In genomic region chr9:17609312-17610005, GRCh38 we compare ENCODE assay signal across 25 cellular contexts. TPM values are rescaled to one million over a fixed set of nuclear protein-coding genes. Genes with fewer than 3 reads are reported as not detected.
DNase-seq lines count a peak whose midpoint lies in the region; ATAC-seq and TF ChIP-seq lines count a peak whose summit lies in the region.
"Had no signal": no experiment of that assay in that cellular context is flagged by ENCODE, and none has a peak within 500 bp of the region (broad histone marks: within the 10 kb centered on the region; RNA-seq: fewer than 3 reads in every experiment).

No MANE protein-coding gene starts in this region.

- ATAC-seq in HG03439 (IDR thresholded peaks at IDR 0.05; ENCODE audit: unreplicated experiment), result no peak
- no peak for ATAC-seq in GM21786 (IDR thresholded peaks at IDR 0.05; ENCODE audit: unreplicated experiment)
- ATAC-seq: HepG2, T-cell had no signal

- DNase-seq in DMS 273 (lab: John Stamatoyannopoulos, UW; ENCODE audit: unreplicated experiment), result peak; percentile 85
- peak; percentile 81 for DNase-seq in NCI-H69 (lab: John Stamatoyannopoulos, UW)
- DNase-seq in neural progenitor cell (ENCODE audit: low spot score), result no peak
- DNase-seq in RWPE1 (ENCODE audit: low spot score), result no peak
- DNase-seq: CD4-positive, CD25-positive, alpha-beta regulatory T cell; DMS79; EL; GF-D8; Karpas-422; NCI-H1092 treated with DMSO at 0.1 percent for 48 hours; NCI-H1436; NCI-H1930; NCI-H2107; NCI-H748 treated with DMSO at 0.1 percent for 48 hours; PC-9; Right ventricle myocardium superior; T-cell had no signal

- CTCF ChIA-PET in HEK293 (lab: Yijun Ruan, JAX) (interaction anchor here (0.8 kb wide), 1 partner anchor 1855 kb away, joined by 3 read pairs; no protein-coding TSS in a partner anchor), RWPE1 (lab: Yijun Ruan, JAX) (interaction anchor here (0.7 kb wide), 2 partner anchors 180 to 1782 kb away, joined by 3 to 5 read pairs; no protein-coding TSS in a partner anchor)

- H3K9me3 Mint-ChIP-seq in neural progenitor cell, result no peaks in the 10 kb centered on the region

- POLR2A ChIA-PET in HEK293 (lab: Yijun Ruan, JAX) (no interaction called here), RWPE1 (lab: Yijun Ruan, JAX; ENCODE audit: low non-redundant PET) (no interaction called here)

- peaks cover 2% of the 10 kb centered on the region for H3K4me1 Mint-ChIP-seq in neural progenitor cell
- H3K4me1 Mint-ChIP-seq: CD4-positive, CD25-positive, alpha-beta regulatory T cell; T-cell had no signal

- H3K4me3 ChIP-seq in HEK293 (ENCODE audit: low read depth, low read length), result no peak overlapping the region
- H3K4me3 ChIP-seq in neural progenitor cell, result no peak overlapping the region
- H3K4me3 ChIP-seq: BLaER1, PC-9, SJSA1 had no signal

- no peak overlapping the region for H3K4me2 ChIP-seq in neural progenitor cell
- H3K4me2 ChIP-seq: BLaER1, PC-9 had no signal

- H3K27ac Mint-ChIP-seq in neural progenitor cell, result no peak overlapping the region
- H3K27ac Mint-ChIP-seq: CD4-positive, CD25-positive, alpha-beta regulatory T cell; T-cell had no signal

- H3K79me2 ChIP-seq in neural progenitor cell (ENCODE audit: low read depth), result no peaks in the 10 kb centered on the region

- H3K9me3 ChIP-seq in HEK293 (ENCODE audit: control insufficient read depth, insufficient read depth, low read depth, low read length) (no peaks in the 10 kb centered on the region), neural progenitor cell (ENCODE audit: low read depth) (no peaks in the 10 kb centered on the region)
- H3K9me3 ChIP-seq: BLaER1, SJSA1 had no signal

- no peaks in the 10 kb centered on the region for H3F3A ChIP-seq in neural progenitor cell (ENCODE audit: low read depth)

- peaks cover 6% of the 10 kb centered on the region for H3K4me1 ChIP-seq in HEK293 (ENCODE audit: control insufficient read depth, insufficient read depth, low read length)
- peaks cover 13% of the 10 kb centered on the region for H3K4me1 ChIP-seq in neural progenitor cell
- H3K4me1 ChIP-seq: BLaER1 had no signal

- H2AFZ ChIP-seq in neural progenitor cell (replicated peaks), result peak overlapping the region; percentile 66
- H2AFZ ChIP-seq: PC-9 had no signal

- H3K36me3 ChIP-seq in HEK293 (ENCODE audit: control insufficient read depth in 2 of 2, insufficient read depth in 1 of 2, low read length in 2 of 2), result no peaks in the 10 kb centered on the region
- no peaks in the 10 kb centered on the region for H3K36me3 ChIP-seq in neural progenitor cell
- H3K36me3 ChIP-seq: BLaER1, SJSA1 had no signal

- no peak overlapping the region for H3K9ac ChIP-seq in neural progenitor cell
- H3K9ac ChIP-seq: BLaER1 had no signal

- no peaks in the 10 kb centered on the region for H3K27me3 ChIP-seq in neural progenitor cell
- H3K27me3 ChIP-seq: BLaER1, SJSA1 had no signal

- H3K27ac ChIP-seq in HEK293 (ENCODE audit: extremely low read depth, low read depth, low read length) (no peak overlapping the region), neural progenitor cell (no peak overlapping the region), RWPE1 (no peak overlapping the region)
- H3K27ac ChIP-seq: BLaER1, PC-9, SJSA1 had no signal

- H3K4me3 Mint-ChIP-seq in neural progenitor cell, result no peak overlapping the region
- H3K4me3 Mint-ChIP-seq: CD4-positive, CD25-positive, alpha-beta regulatory T cell; T-cell had no signal

- no peaks in the 10 kb centered on the region for H4K20me1 ChIP-seq in neural progenitor cell (ENCODE audit: low read depth)
- H4K20me1 ChIP-seq: BLaER1 had no signal

- TF ChIP-seq CTCF in HEK293 (tag by site-specific recombination; IDR thresholded peaks at IDR 0.05) (no peak), neural progenitor cell (IDR thresholded peaks at IDR 0.05) (no peak), RWPE1 (conservative IDR thresholded peaks at IDR 0.05; ENCODE audit: low read depth) (no peak)

- H3K36me3 Mint-ChIP-seq in neural progenitor cell, result no peaks in the 10 kb centered on the region
- H3K36me3 Mint-ChIP-seq: CD4-positive, CD25-positive, alpha-beta regulatory T cell; T-cell had no signal

- peaks cover 4% of the 10 kb centered on the region for H3K27me3 Mint-ChIP-seq in neural progenitor cell (ENCODE audit: insufficient read depth, low read depth)
- H3K27me3 Mint-ChIP-seq: CD4-positive, CD25-positive, alpha-beta regulatory T cell; T-cell had no signal

TF ChIP-seq in HEK293, 187 proteins besides CTCF, POLR2A, EP300 and RAD21:
- TF ChIP-seq GLIS1 (tag by site-specific recombination; IDR thresholded peaks at IDR 0.05) (peak; percentile 62), ZBTB1 (tag by site-specific recombination; IDR thresholded peaks at IDR 0.05) (no peak), ZNF561 (tag by site-specific recombination; IDR thresholded peaks at IDR 0.05; ENCODE audit: borderline replicate concordance) (no peak)

RNA-seq across cellular contexts. Expression of gene SH3GL2, which starts 30.6 kb away (rescaled TPM):
- total RNA-seq in neural progenitor cell (ENCODE audit: low replicate concordance), result 1.2 and 1.6 TPM in 2 replicates
- total RNA-seq: CD4-positive, CD25-positive, alpha-beta regulatory T cell; HT1080; PC-9; Right ventricle myocardium superior; RPMI7951; T-cell had no signal

Comparison
In these comparisons a context has a peak if more than half of its experiments do, and no peak if none do; other contexts are left out.
1. DNase-seq: peak in DMS 273 (single experiment) and NCI-H69 (single experiment); none in neural progenitor cell (single experiment) and RWPE1 (single experiment).